18 cellular contexts compared by ENCODE assay signal in the genomic region with DNA sequence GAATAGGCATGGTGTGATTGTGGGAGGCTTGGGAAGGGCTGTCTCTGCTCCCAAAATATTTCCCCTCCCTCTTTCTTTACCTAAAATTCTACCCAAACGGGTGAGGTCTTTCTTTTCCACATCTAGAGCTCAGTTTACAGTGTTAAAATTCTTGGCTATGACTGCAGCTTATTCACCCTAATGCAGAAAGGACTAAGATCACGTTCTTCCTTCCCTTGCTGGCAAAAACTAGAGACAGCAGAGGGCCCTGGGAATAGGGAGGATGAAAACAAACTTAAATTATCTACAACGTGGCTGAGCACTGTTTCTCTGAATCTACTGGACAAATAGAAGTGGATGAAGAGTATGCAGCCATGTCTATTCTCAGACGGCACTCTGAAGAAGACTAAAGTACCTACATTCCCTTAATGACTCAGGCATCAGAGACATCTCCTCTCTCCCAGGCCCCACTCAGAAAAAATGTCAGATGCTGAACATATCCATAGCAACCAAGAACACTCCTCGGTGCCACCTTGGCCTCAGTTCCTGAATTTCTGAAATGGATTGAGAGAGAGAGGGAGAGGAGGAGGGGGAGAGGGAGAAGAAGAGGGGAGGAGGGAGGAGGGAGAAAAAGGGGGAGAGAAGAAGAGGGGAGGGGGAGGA. TPM values are rescaled to one million over a fixed set of nuclear protein-coding genes. Genes with fewer than 3 reads are reported as not detected.
A peak's percentile ranks its signal among the peaks of the same experiment; 100 is the strongest.
DNase-seq lines count a peak whose midpoint lies in the region; ATAC-seq and TF ChIP-seq lines count a peak whose summit lies in the region.
"Had no signal": no experiment of that assay in that cellular context is flagged by ENCODE, and none has a peak within 500 bp of the region (broad histone marks: within the 10 kb centered on the region; RNA-seq: fewer than 3 reads in every experiment).

No MANE protein-coding gene starts in this region.

- H3K9me3 ChIP-seq in cardiac muscle cell (ENCODE audit: low read depth) (no peaks in the 10 kb centered on the region), muscle layer of duodenum (ENCODE audit: control insufficient read depth in 1 of 2, low read length in 2 of 2) (no peaks in the 10 kb centered on the region), uterus (no peaks in the 10 kb centered on the region)

- H3K4me1 Mint-ChIP-seq in chondrocyte (ENCODE audit: low read depth) = peaks cover 36% of the 10 kb centered on the region
- H3K4me1 Mint-ChIP-seq: activated naive CD8-positive, alpha-beta T cell treated with anti-CD3 and anti-CD28 coated beads, Interleukin-2, amount 10 ng/mL, durations not matched to agents 7 days and 5 days had no signal

- H3K27me3 ChIP-seq in cardiac muscle cell = no peaks in the 10 kb centered on the region
- H3K27me3 ChIP-seq in muscle layer of duodenum (ENCODE audit: low read depth, low read length) = no peaks in the 10 kb centered on the region
- H3K27me3 ChIP-seq in uterus = no peaks in the 10 kb centered on the region

- H3K4me1 ChIP-seq in cardiac muscle cell (ENCODE audit: low read depth) (peaks cover 55% of the 10 kb centered on the region), muscle layer of duodenum (ENCODE audit: control insufficient read depth in 1 of 2, insufficient read depth in 2 of 2, low read length in 2 of 2) (peaks cover 4 to 9% of the 10 kb centered on the region in 2 donors), uterus (peaks cover 0 to 4% of the 10 kb centered on the region in 2 donors)

- H3K27me3 Mint-ChIP-seq in chondrocyte (ENCODE audit: low read depth) = no peaks in the 10 kb centered on the region

- peak overlapping the region; percentile 88 for H3K27ac ChIP-seq in cardiac muscle cell
- H3K27ac ChIP-seq in muscle layer of duodenum (ENCODE audit: low read length) = peak overlapping the region; percentile 51
- peak overlapping the region; percentile 58 to 62 for H3K27ac ChIP-seq in uterus
- H3K27ac ChIP-seq: VCaP had no signal

- ATAC-seq in GM18511 (IDR thresholded peaks at IDR 0.05; ENCODE audit: unreplicated experiment) = no peak

- no peak for TF ChIP-seq CTCF in cardiac muscle cell (IDR thresholded peaks at IDR 0.05; ENCODE audit: low read depth, low read length)
- TF ChIP-seq CTCF in chondrocyte (IDR thresholded peaks at IDR 0.05) = no peak
- no peak for TF ChIP-seq CTCF in uterus (IDR thresholded peaks at IDR 0.05)

- no peak overlapping the region for H3K4me3 ChIP-seq in cardiac muscle cell
- no peak overlapping the region for H3K4me3 ChIP-seq in muscle layer of duodenum (ENCODE audit: low read depth in 1 of 2, low read length in 2 of 2)
- no peak overlapping the region for H3K4me3 ChIP-seq in uterus
- H3K4me3 ChIP-seq: skin epidermis had no signal

- DNase-seq in cardiac muscle cell (ENCODE audit: low read depth in 1 of 2, low spot score in 1 of 2) = no peak
- DNase-seq in cardiac septum (ENCODE audit: low spot score) = no peak
- no peak for DNase-seq in chondrocyte (ENCODE audit: low spot score)
- no peak for DNase-seq in uterus
- no peak for DNase-seq in activated gamma-delta T cell treated with Interleukin-2 at 50 U/mL for 16 hours
- DNase-seq in NCI-H748 treated with DMSO at 0.1 percent for 48 hours (lab: John Stamatoyannopoulos, UW) = no peak
- DNase-seq: activated naive CD8-positive, alpha-beta T cell treated with anti-CD3 and anti-CD28 coated beads, Interleukin-2, amount 10 ng/mL, durations not matched to agents 7 days and 5 days; effector CD4-positive, alpha-beta T cell; midbrain; NCI-H1105 treated with DMSO at 0.1 percent for 48 hours; NCI-H69; trophoblast cell had no signal

- H3K9me3 Mint-ChIP-seq in chondrocyte (ENCODE audit: low read depth) = no peaks in the 10 kb centered on the region
- H3K9me3 Mint-ChIP-seq: activated naive CD8-positive, alpha-beta T cell treated with anti-CD3 and anti-CD28 coated beads, Interleukin-2, amount 10 ng/mL, durations not matched to agents 7 days and 5 days had no signal

- H3K4me3 Mint-ChIP-seq in chondrocyte (ENCODE audit: unreplicated experiment) = no peak overlapping the region
- H3K4me3 Mint-ChIP-seq: activated naive CD8-positive, alpha-beta T cell treated with anti-CD3 and anti-CD28 coated beads, Interleukin-2, amount 10 ng/mL, durations not matched to agents 7 days and 5 days had no signal

- intact Hi-C loops in cardiac septum (cut with DNase I) = loop anchor here (5.0 kb wide), 1 partner anchor 70 kb away; no protein-coding TSS in a partner anchor
- intact Hi-C loops in uterus (cut with DNase I; ENCODE audit: low total_unique reads) = no loop called here

- no peak for TF ChIP-seq POLR2A in uterus (IDR thresholded peaks at IDR 0.05)

- no peaks in the 10 kb centered on the region for H3K36me3 Mint-ChIP-seq in chondrocyte (ENCODE audit: low read depth)
- H3K36me3 Mint-ChIP-seq: activated naive CD8-positive, alpha-beta T cell treated with anti-CD3 and anti-CD28 coated beads, Interleukin-2, amount 10 ng/mL, durations not matched to agents 7 days and 5 days had no signal

- H3K36me3 ChIP-seq in cardiac muscle cell = no peaks in the 10 kb centered on the region
- no peaks in the 10 kb centered on the region for H3K36me3 ChIP-seq in muscle layer of duodenum (ENCODE audit: control insufficient read depth in 1 of 2, insufficient read depth in 2 of 2, low read length in 2 of 2)
- no peaks in the 10 kb centered on the region for H3K36me3 ChIP-seq in uterus

- H3K27ac Mint-ChIP-seq in chondrocyte (ENCODE audit: unreplicated experiment) = peak overlapping the region; percentile 88
- H3K27ac Mint-ChIP-seq: activated naive CD8-positive, alpha-beta T cell treated with anti-CD3 and anti-CD28 coated beads, Interleukin-2, amount 10 ng/mL, durations not matched to agents 7 days and 5 days had no signal

RNA-seq across cellular contexts. Expression of a gene that starts 16.1 kb away (rescaled TPM):
- total RNA-seq in cardiac muscle cell (0.21 and 1.1 TPM in 2 replicates), cardiac septum (6.3 TPM), chondrocyte (not detected in 3 replicates), uterus (not detected)
- polyA plus RNA-seq in cardiac muscle cell = 0.91 and 2.5 TPM in 2 replicates
- total RNA-seq: A172; activated naive CD8-positive, alpha-beta T cell treated with anti-CD3 and anti-CD28 coated beads, Interleukin-2, amount 10 ng/mL, durations not matched to agents 7 days and 5 days; H7 had no signal

RNA-seq across cellular contexts. Expression of a gene that starts 40.3 kb away (rescaled TPM):
- total RNA-seq in cardiac muscle cell = 73.9 and 77.0 TPM in 2 replicates
- 63.9 and 72.2 TPM in 2 replicates for polyA plus RNA-seq in cardiac muscle cell
- total RNA-seq in cardiac septum = 19.0 TPM
- total RNA-seq in chondrocyte = 43.1 to 55.0 TPM (median 43.4 TPM) in 3 replicates
- total RNA-seq in uterus = 10 to 100 TPM; 22.1 to 54.7 (median 39.6) TPM
